Comparison of ENCODE assay signal across 14 cellular contexts in genomic region chr12:96212456-96213375, GRCh38. TPM values are rescaled to one million over a fixed set of nuclear protein-coding genes. Genes with fewer than 3 reads are reported as not detected.
DNase-seq lines count a peak whose midpoint lies in the region; ATAC-seq, FAIRE-seq and TF ChIP-seq lines count a peak whose summit lies in the region.
"Had no signal": no experiment of that assay in that cellular context is flagged by ENCODE, and none has a peak within 500 bp of the region (broad histone marks: within the 10 kb centered on the region; RNA-seq: fewer than 3 reads in every experiment).

No MANE protein-coding gene starts in this region.

- H3K27me3 ChIP-seq in SK-N-SH (ENCODE audit: insufficient read depth) (no peaks in the 10 kb centered on the region), Peyer's patch (no peaks in the 10 kb centered on the region), gastrocnemius medialis (no peaks in the 10 kb centered on the region), HepG2 (ENCODE audit: control insufficient read depth in 1 of 2, insufficient read depth in 2 of 2, low read length in 2 of 2) (peaks cover 0 to 1% of the 10 kb centered on the region in 2 experiments; a peak in 1 of 5 replicates)

- H3K36me3 Mint-ChIP-seq in effector memory CD8-positive, alpha-beta T cell (ENCODE audit: insufficient read depth), result peaks cover 41% of the 10 kb centered on the region
- H3K36me3 Mint-ChIP-seq: mesothelial cell of epicardium had no signal

- H3K36me3 ChIP-seq in SK-N-SH (replicated peaks in 1 of 2; ENCODE audit: control insufficient read depth in 1 of 2, insufficient read depth in 2 of 2, low read length in 1 of 2) (peaks cover 0 to 15% of the 10 kb centered on the region in 2 experiments), Peyer's patch (no peaks in the 10 kb centered on the region), gastrocnemius medialis (no peaks in the 10 kb centered on the region), HepG2 (replicated peaks in 1 of 2; ENCODE audit: control insufficient read depth in 1 of 2, insufficient read depth in 2 of 2, low read length in 2 of 2) (no peaks in the 10 kb centered on the region)

- TF ChIP-seq POLR2A in Peyer's patch (IDR thresholded peaks at IDR 0.05), result no peak
- TF ChIP-seq POLR2A in gastrocnemius medialis (IDR thresholded peaks at IDR 0.05), result no peak
- TF ChIP-seq POLR2A in HepG2 (IDR thresholded peaks at IDR 0.05; ENCODE audit: insufficient read depth in 1 of 2, low read depth in 2 of 2, low read length in 2 of 2), result no peak

- H3K9me3 Mint-ChIP-seq in effector memory CD8-positive, alpha-beta T cell, result no peaks in the 10 kb centered on the region
- H3K9me3 Mint-ChIP-seq: mesothelial cell of epicardium had no signal

- no peaks in the 10 kb centered on the region for H3K27me3 Mint-ChIP-seq in effector memory CD8-positive, alpha-beta T cell

- TF ChIP-seq RAD21 in SK-N-SH (IDR thresholded peaks at IDR 0.05; ENCODE audit: low read length), result no peak
- no peak for TF ChIP-seq RAD21 in HepG2 (CRISPR knock-in tag; IDR thresholded peaks at IDR 0.05)

- in situ Hi-C loops in gastrocnemius medialis (cut with MboI; ENCODE audit: low sequenced_read_pairs in 4 of 4), result loop anchor here in 3 of 4 donors (5.0 to 25.0 kb wide), 6 partner anchors 145 to 302 kb away; partner anchors contain the start of gene CDK17 (in 1 of the 3)
- in situ Hi-C loops in HepG2 (cut with HindIII; ENCODE audit: extremely low pct_ligation_motif_present, low pct_unique_long_range_greater_than_20kb), result loop anchor here (5.0 to 25.0 kb wide), 2 partner anchors 150 to 300 kb away; no protein-coding TSS in a partner anchor

- H3K4me3 Mint-ChIP-seq in effector memory CD8-positive, alpha-beta T cell, result peak overlapping the region; percentile 57 to 63
- H3K4me3 Mint-ChIP-seq: mesothelial cell of epicardium had no signal

- H3K27ac ChIP-seq in SK-N-SH (ENCODE audit: low read depth in 2 of 2, low read length in 1 of 2) (peak overlapping the region in 1 of 2 experiments; percentile 61; a peak in 1 of 4 replicates), Peyer's patch (peak overlapping the region in 3 of 4 donors; percentile 31 to 56 (median 31)), gastrocnemius medialis (peak overlapping the region in 3 of 4 donors; percentile 27 to 53 (median 49)), HepG2 (ENCODE audit: extremely low read length, insufficient read depth, low read length) (no peak overlapping the region)
- H3K27ac ChIP-seq: 22Rv1 had no signal

- H3K79me2 ChIP-seq in SK-N-SH (ENCODE audit: insufficient read depth), result peaks cover 100% of the 10 kb centered on the region
- H3K79me2 ChIP-seq in HepG2 (ENCODE audit: insufficient read depth, low read length), result no peaks in the 10 kb centered on the region

- no peaks in the 10 kb centered on the region for H3K9me3 ChIP-seq in SK-N-SH
- no peaks in the 10 kb centered on the region for H3K9me3 ChIP-seq in Peyer's patch
- no peaks in the 10 kb centered on the region for H3K9me3 ChIP-seq in gastrocnemius medialis
- H3K9me3 ChIP-seq in HepG2 (ENCODE audit: low read length), result no peaks in the 10 kb centered on the region

- 92% methylated on average over 10 of the region's 10 CpGs for WGBS in SK-N-SH (ENCODE audit: low lambda C conversion rate)
- WGBS in HepG2 (ENCODE audit: low lambda C conversion rate), result 87% methylated on average over 10 of the region's 10 CpGs

- H3K27ac Mint-ChIP-seq in effector memory CD8-positive, alpha-beta T cell, result peak overlapping the region; percentile 46 to 85

- peaks cover 3 to 20% of the 10 kb centered on the region in 2 experiments; a peak in 3 of 4 replicates for H3K4me1 ChIP-seq in SK-N-SH (ENCODE audit: control insufficient read depth in 1 of 2, insufficient read depth in 2 of 2, low read depth in 1 of 2, low read length in 1 of 2)
- peaks cover 0 to 16% (median 12%) of the 10 kb centered on the region in 4 donors for H3K4me1 ChIP-seq in Peyer's patch
- peaks cover 29 to 33% of the 10 kb centered on the region in 2 donors for H3K4me1 ChIP-seq in gastrocnemius medialis
- peaks cover 36% of the 10 kb centered on the region for H3K4me1 ChIP-seq in HepG2 (ENCODE audit: insufficient read depth, low read length)

- H3K9me2 ChIP-seq in SK-N-SH, result no peaks in the 10 kb centered on the region

- no peak for FAIRE-seq in HepG2 (lab: Jason Lieb, UNC)

- POLR2A ChIA-PET in SK-N-SH (lab: Yijun Ruan, JAX), result no interaction called here
- POLR2A ChIA-PET in HepG2 (lab: Yijun Ruan, JAX), result no interaction called here

- CTCF ChIA-PET in SK-N-SH (lab: Yijun Ruan, JAX) (interaction anchor here (0.7 to 5.3 kb wide), 6 partner anchors 9 to 304 kb away, joined by 3 to 84 read pairs (median 5); partner anchors contain the start of gene CDK17), HepG2 (lab: Yijun Ruan, JAX; ENCODE audit: low intra/inter-chr PET ratio, low total read pairs) (no interaction called here)

- H4K20me1 ChIP-seq in SK-N-SH (ENCODE audit: insufficient read depth), result peaks cover 43% of the 10 kb centered on the region
- H4K20me1 ChIP-seq in HepG2 (ENCODE audit: insufficient read depth, low read length), result no peaks in the 10 kb centered on the region

- H3K4me3 ChIP-seq in SK-N-SH (ENCODE audit: low read depth in 2 of 2, low read length in 1 of 2) (no peak overlapping the region), Peyer's patch (no peak overlapping the region), gastrocnemius medialis (no peak overlapping the region), HepG2 (replicated peaks in 1 of 3; ENCODE audit: insufficient read depth in 1 of 3, low read depth in 2 of 3, low read length in 3 of 3) (no peak overlapping the region)

- TF ChIP-seq EP300 in SK-N-SH (IDR thresholded peaks at IDR 0.05; ENCODE audit: borderline replicate concordance in 1 of 2, low read depth in 1 of 2, low read length in 1 of 2), result no peak
- no peak for TF ChIP-seq EP300 in HepG2 (IDR thresholded peaks at IDR 0.05; ENCODE audit: low read depth in 2 of 2, low read length in 2 of 2)
- no peak for TF ChIP-seq EP300 in HepG2 (CRISPR knock-in tag; IDR thresholded peaks at IDR 0.05; ENCODE audit: borderline replicate concordance)

- H3K4me2 ChIP-seq in SK-N-SH, result 0 out of 2 replicates have a peak overlapping the region, but pooled peaks have one; percentile 0
- H3K4me2 ChIP-seq in HepG2 (ENCODE audit: low read depth, low read length), result no peak overlapping the region

- H3F3A ChIP-seq in SK-N-SH (replicated peaks; ENCODE audit: insufficient read depth), result peaks cover 6% of the 10 kb centered on the region

- no peak overlapping the region for H3K9ac ChIP-seq in SK-N-SH
- no peak overlapping the region for H3K9ac ChIP-seq in HepG2 (ENCODE audit: insufficient read depth, low read depth, low read length)

- TF ChIP-seq CTCF in SK-N-SH (IDR thresholded peaks at IDR 0.05) (no peak), Peyer's patch (IDR thresholded peaks at IDR 0.05) (no peak), gastrocnemius medialis (IDR thresholded peaks at IDR 0.05 in 4 of 5, conservative IDR thresholded peaks at IDR 0.05 in 1 of 5) (no peak), HepG2 (CRISPR knock-in tag; IDR thresholded peaks at IDR 0.05) (no peak)

- DNase-seq in SK-N-SH (no peak), Peyer's patch (no peak), gastrocnemius medialis (no peak), SIG-M5 treated with dmso at 0.1 percent for 504 hours (lab: John Stamatoyannopoulos, UW; ENCODE audit: unreplicated experiment) (no peak), HepG2 (ENCODE audit: low spot score) (no peak)
- no peak for DNase-seq in effector memory CD8-positive, alpha-beta T cell
- DNase-seq: activated CD4-positive, alpha-beta T cell treated with anti-CD3 and anti-CD28 coated beads for 4 hours; foreskin melanocyte; H7; OCI-M1 had no signal

- H3K4me1 Mint-ChIP-seq in effector memory CD8-positive, alpha-beta T cell (ENCODE audit: low read depth in 2 of 2), result peaks cover 44 to 51% of the 10 kb centered on the region in 2 donors

- intact Hi-C loops in gastrocnemius medialis (cut with DNase I; ENCODE audit: low total_unique reads) (loop anchor here (10.0 kb wide), 1 partner anchor 302 kb away; no protein-coding TSS in a partner anchor), HepG2 (cut with micrococcal nuclease; ENCODE audit: unreplicated experiment) (loop anchor here (10.0 kb wide), 1 partner anchor 52 kb away; no protein-coding TSS in a partner anchor)

- ATAC-seq in SK-N-SH treated with all-trans-retinoic acid at 6 μM for 48 hours (no peak), gastrocnemius medialis (no peak), GM21825 (IDR thresholded peaks at IDR 0.05; ENCODE audit: unreplicated experiment) (no peak), HepG2 (no peak)
- no peak for ATAC-seq in effector memory CD8-positive, alpha-beta T cell (replicated peaks)

- no TSS peak for BruUV-seq in HepG2 (replicated peaks; lab: Mats Ljungman, UMichigan)

- H2AFZ ChIP-seq in SK-N-SH (ENCODE audit: low read depth), result no peak overlapping the region
- H2AFZ ChIP-seq in HepG2 (ENCODE audit: low read length), result no peak overlapping the region

RNA-seq across cellular contexts. Expression of gene ELK3, which starts 18.5 kb away (rescaled TPM):
- polyA plus RNA-seq in SK-N-SH (2012; rRNA removed) (33.1 and 33.8 TPM in 2 replicates), HepG2 (2011; rRNA removed) (2.4 and 2.9 TPM in 2 replicates)
- 41.2 and 43.2 TPM in 2 replicates for polyA plus RNA-seq in SK-N-SH (2012; cell fraction: cytosol; rRNA removed)
- 11.3 and 16.9 TPM in 2 replicates for polyA plus RNA-seq in SK-N-SH (2012; cell fraction: nucleus; rRNA removed)
- total RNA-seq in Peyer's patch (10 to 100 TPM in 2 of 4 donors, 1 to 10 TPM in 2; 5.1 to 23.9 (median 9.4) TPM), gastrocnemius medialis (1 to 10 TPM; 3.7 to 6.6 (median 4.9) TPM), HepG2 (2016; rRNA removed; fragmentation: Illumina TruSeq; extraction: Trizol) (3.0 and 3.2 TPM in 2 replicates)
- total RNA-seq in HepG2 (2016; cell fraction: cytosol; rRNA removed; fragmentation: Illumina TruSeq; extraction: Trizol; ENCODE audit: low read depth), result 1.2 and 1.3 TPM in 2 replicates
- 2.3 and 2.7 TPM in 2 replicates for total RNA-seq in HepG2 (2016; cell fraction: insoluble cytoplasmic fraction; rRNA removed; fragmentation: Illumina TruSeq; extraction: Trizol)
- 4.8 and 5.0 TPM in 2 replicates for total RNA-seq in HepG2 (2016; cell fraction: membrane; rRNA removed; fragmentation: Illumina TruSeq; extraction: Trizol)
- total RNA-seq in HepG2 (2016; cell fraction: nucleus; rRNA removed; fragmentation: Illumina TruSeq; extraction: Trizol), result 2.7 and 3.9 TPM in 2 replicates
- polyA plus RNA-seq in HepG2 (2011; cell fraction: cytosol; rRNA removed), result 1.5 and 2.1 TPM in 2 replicates
- polyA plus RNA-seq in HepG2 (2011; cell fraction: nucleus; rRNA removed), result 1.2 and 2.1 TPM in 2 replicates
- polyA plus RNA-seq in HepG2 (2012), result 1.8 and 2.5 TPM in 2 replicates
- 1.5 and 2.0 TPM in 2 replicates for polyA plus RNA-seq in HepG2 (2016; cell fraction: cytosol; fragmentation: Illumina TruSeq; extraction: Trizol; ENCODE audit: low read depth)
- polyA plus RNA-seq in HepG2 (2016; cell fraction: insoluble cytoplasmic fraction; fragmentation: Illumina TruSeq; extraction: Trizol; ENCODE audit: low read depth), result 4.0 and 4.7 TPM in 2 replicates
- 3.8 and 4.8 TPM in 2 replicates for polyA plus RNA-seq in HepG2 (2016; cell fraction: membrane; fragmentation: Illumina TruSeq; extraction: Trizol; ENCODE audit: low read depth)
- 3.9 and 4.5 TPM in 2 replicates for polyA plus RNA-seq in HepG2 (2016; cell fraction: nucleus; fragmentation: Illumina TruSeq; extraction: Trizol; ENCODE audit: insufficient read depth, low read depth)
- polyA minus RNA-seq in HepG2 (2011; rRNA and poly(A)+ RNA removed; ENCODE audit: low replicate concordance), result 5.5 and 9.6 TPM in 2 replicates
- polyA minus RNA-seq in HepG2 (2011; cell fraction: cytosol; rRNA and poly(A)+ RNA removed), result 3.2 and 3.3 TPM in 2 replicates
- 2.6 and 2.7 TPM in 2 replicates for polyA minus RNA-seq in HepG2 (2011; cell fraction: nucleus; rRNA and poly(A)+ RNA removed)
